8 cellular contexts compared by ENCODE assay signal in genomic region chr17:81419333-81419885, GRCh38. TPM values are rescaled to one million over a fixed set of nuclear protein-coding genes. Genes with fewer than 3 reads are reported as not detected.
DNase-seq lines count a peak whose midpoint lies in the region; ATAC-seq and TF ChIP-seq lines count a peak whose summit lies in the region.

No MANE protein-coding gene starts in this region.

- H3K27me3 Mint-ChIP-seq in mesothelial cell of epicardium (ENCODE audit: low read depth) = no peaks in the 10 kb centered on the region
- no peaks in the 10 kb centered on the region for H3K27me3 Mint-ChIP-seq in activated CD4-positive, alpha-beta memory T cell treated with anti-CD3 and anti-CD28 coated beads, Interleukin-2, amount 10 ng/mL, durations not matched to agents 7 days and 5 days

- peaks cover 12% of the 10 kb centered on the region for H3K4me1 Mint-ChIP-seq in mesothelial cell of epicardium
- H3K4me1 Mint-ChIP-seq in activated CD4-positive, alpha-beta memory T cell treated with anti-CD3 and anti-CD28 coated beads, Interleukin-2, amount 10 ng/mL, durations not matched to agents 7 days and 5 days = no peaks in the 10 kb centered on the region

- H3K4me3 ChIP-seq in duodenal mucosa (ENCODE audit: low read depth in 1 of 2, low read length in 2 of 2) = peak overlapping the region; percentile 28 to 49

- DNase-seq in EL (peak; percentile 96), NCI-H526 (lab: John Stamatoyannopoulos, UW) (peak; percentile 88 to 95), mesothelial cell of epicardium (ENCODE audit: low spot score in 2 of 2, unreplicated experiment in 2 of 2) (peak; percentile 64 to 78), UCSD-AML1 (lab: John Stamatoyannopoulos, UW; ENCODE audit: unreplicated experiment) (no peak), SKM-1 (lab: John Stamatoyannopoulos, UW; ENCODE audit: unreplicated experiment) (no peak)
- DNase-seq in activated CD4-positive, alpha-beta memory T cell treated with anti-CD3 and anti-CD28 coated beads, Interleukin-2, amount 10 ng/mL, durations not matched to agents 7 days and 5 days = no peak

- TF ChIP-seq CTCF in mesothelial cell of epicardium (IDR thresholded peaks at IDR 0.05; ENCODE audit: unreplicated experiment) = no peak

- H3K9me3 Mint-ChIP-seq in mesothelial cell of epicardium = no peaks in the 10 kb centered on the region
- H3K9me3 Mint-ChIP-seq in activated CD4-positive, alpha-beta memory T cell treated with anti-CD3 and anti-CD28 coated beads, Interleukin-2, amount 10 ng/mL, durations not matched to agents 7 days and 5 days = peaks cover 6% of the 10 kb centered on the region

- POLR2A ChIA-PET in activated CD4-positive, alpha-beta memory T cell treated with anti-CD3 and anti-CD28 coated beads, Interleukin-2, amount 10 ng/mL, durations not matched to agents 7 days and 5 days (lab: Charles Lee) = no interaction called here

- ATAC-seq in HG02759 (IDR thresholded peaks at IDR 0.05; ENCODE audit: unreplicated experiment) = no peak

- H3K27me3 ChIP-seq in duodenal mucosa (ENCODE audit: control insufficient read depth in 1 of 2, insufficient read depth in 2 of 2, low read length in 2 of 2) = no peaks in the 10 kb centered on the region

- no peaks in the 10 kb centered on the region for H3K36me3 ChIP-seq in duodenal mucosa (ENCODE audit: control insufficient read depth in 1 of 2, insufficient read depth in 2 of 2, low read length in 2 of 2)

- no peaks in the 10 kb centered on the region for H3K9me3 ChIP-seq in duodenal mucosa (ENCODE audit: control insufficient read depth in 1 of 2, low read length in 2 of 2)

- H3K27ac ChIP-seq in duodenal mucosa (ENCODE audit: low read depth, low read length) = peak overlapping the region; percentile 10

- CTCF ChIA-PET in activated CD4-positive, alpha-beta memory T cell treated with anti-CD3 and anti-CD28 coated beads, Interleukin-2, amount 10 ng/mL, durations not matched to agents 7 days and 5 days (lab: Charles Lee) = no interaction called here

- H3K9ac ChIP-seq in duodenal mucosa (ENCODE audit: low read depth in 1 of 2, low read length in 2 of 2) = no peak overlapping the region

- H3K4me1 ChIP-seq in duodenal mucosa (ENCODE audit: control insufficient read depth in 1 of 2, insufficient read depth in 2 of 2, low read length in 2 of 2) = peaks cover 25 to 35% of the 10 kb centered on the region in 2 donors

- no peaks in the 10 kb centered on the region for H3K36me3 Mint-ChIP-seq in mesothelial cell of epicardium
- no peaks in the 10 kb centered on the region for H3K36me3 Mint-ChIP-seq in activated CD4-positive, alpha-beta memory T cell treated with anti-CD3 and anti-CD28 coated beads, Interleukin-2, amount 10 ng/mL, durations not matched to agents 7 days and 5 days (ENCODE audit: low read depth)

- H3K4me3 Mint-ChIP-seq in mesothelial cell of epicardium = peak overlapping the region; percentile 57
- H3K4me3 Mint-ChIP-seq in activated CD4-positive, alpha-beta memory T cell treated with anti-CD3 and anti-CD28 coated beads, Interleukin-2, amount 10 ng/mL, durations not matched to agents 7 days and 5 days = no peak overlapping the region

- peak overlapping the region; percentile 61 for H3K27ac Mint-ChIP-seq in mesothelial cell of epicardium
- H3K27ac Mint-ChIP-seq in activated CD4-positive, alpha-beta memory T cell treated with anti-CD3 and anti-CD28 coated beads, Interleukin-2, amount 10 ng/mL, durations not matched to agents 7 days and 5 days = no peak overlapping the region

RNA-seq across cellular contexts. Expression of gene BAHCC1, which starts 24.2 kb away (rescaled TPM):
- 34.9 to 36.4 TPM (median 35.1 TPM) in 3 replicates for total RNA-seq in mesothelial cell of epicardium
- under 1 TPM; 0.15 to 0.18 TPM for total RNA-seq in activated CD4-positive, alpha-beta memory T cell treated with anti-CD3 and anti-CD28 coated beads, Interleukin-2, amount 10 ng/mL, durations not matched to agents 7 days and 5 days

Comparison
In these comparisons a context has a peak if more than half of its experiments do, and no peak if none do; other contexts are left out.
1. DNase-seq: peak in EL (single experiment), NCI-H526 (2 of 2) and mesothelial cell of epicardium (2 of 2); none in activated CD4-positive, alpha-beta memory T cell treated with anti-CD3 and anti-CD28 coated beads, Interleukin-2, amount 10 ng/mL, durations not matched to agents 7 days and 5 days (single experiment), UCSD-AML1 (single experiment) and SKM-1 (single experiment).
2. RNA of gene BAHCC1, which starts 24.2 kb away (total RNA-seq): 34.9 to 36.4 TPM in mesothelial cell of epicardium; 0.15 to 0.18 TPM in activated CD4-positive, alpha-beta memory T cell treated with anti-CD3 and anti-CD28 coated beads, Interleukin-2, amount 10 ng/mL, durations not matched to agents 7 days and 5 days; every median in the first group is over 10 times any median in the second.